1 cellular context compared by ENCODE assay signal in genomic region chr1:1090424-1091343, GRCh38.
TF ChIP-seq lines count a peak whose summit lies in the region.

No MANE protein-coding gene starts in this region.

TF ChIP-seq in K562, 482 proteins besides CTCF, POLR2A, EP300 and RAD21:
- TF ChIP-seq MBD2 (IDR thresholded peaks at IDR 0.05; ENCODE audit: borderline replicate concordance, low read depth) (no peak), NR1H2 (CRISPR knock-in tag; IDR thresholded peaks at IDR 0.05) (no peak), IRF2 (CRISPR knock-in tag; IDR thresholded peaks at IDR 0.05) (0 out of 2 replicates have a peak, but pooled peaks have one; percentile 49), POLR2G (IDR thresholded peaks at IDR 0.05; ENCODE audit: low read depth, low read length) (peak; percentile 55), ZBTB33 (CRISPR knock-in tag; IDR thresholded peaks at IDR 0.05) (peak; percentile 75; the same call in 1 of the 2 replicates)
